ENCODE assay signal across 1 cellular context in the genomic region with DNA sequence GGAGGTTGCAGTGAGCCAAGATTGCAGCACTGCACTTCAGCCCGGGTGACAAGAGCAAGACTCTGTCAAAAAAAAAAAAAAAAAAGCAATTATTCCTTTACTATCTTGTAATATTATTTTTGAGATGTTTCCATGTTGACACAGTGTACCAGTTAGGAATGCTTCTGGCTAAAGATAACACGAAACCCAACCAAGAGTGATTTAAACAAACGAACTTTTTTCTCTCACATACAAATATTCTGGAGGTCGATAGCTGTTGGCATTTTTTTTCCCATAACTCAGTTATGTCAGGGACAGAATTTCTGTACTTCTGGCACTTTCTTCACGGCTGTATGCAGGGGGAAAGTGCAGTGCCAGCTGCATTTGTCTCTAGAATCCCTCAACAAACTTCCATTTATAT.
TF ChIP-seq lines count a peak whose summit lies in the region.

No MANE protein-coding gene starts in this region.

TF ChIP-seq in IMR-90, 13 proteins besides CTCF, POLR2A, EP300 and RAD21 (continued from another document):
- no peak for TF ChIP-seq MAFK (IDR thresholded peaks at IDR 0.05; ENCODE audit: low read depth, low read length)
